ENCODE assay signal across 14 cellular contexts in genomic region chrX:134338527-134338926, GRCh38. TPM values are rescaled to one million over a fixed set of nuclear protein-coding genes. Genes with fewer than 3 reads are reported as not detected.
DNase-seq lines count a peak whose midpoint lies in the region; ATAC-seq and TF ChIP-seq lines count a peak whose summit lies in the region.
"Had no signal": no experiment of that assay in that cellular context is flagged by ENCODE, and none has a peak within 500 bp of the region (broad histone marks: within the 10 kb centered on the region; RNA-seq: fewer than 3 reads in every experiment).

No MANE protein-coding gene starts in this region.

- peaks cover 1% of the 10 kb centered on the region for H3K36me3 Mint-ChIP-seq in activated CD8-positive, alpha-beta T cell treated with anti-CD3 and anti-CD28 coated beads for 36 hours (ENCODE audit: low read depth)
- no peaks in the 10 kb centered on the region for H3K36me3 Mint-ChIP-seq in natural killer cell treated with Interleukin-12 subunit alpha and Interleukin-12 subunit beta and Interleukin-15 and Interleukin-18, amount 100 ng/mL, for 72 hours
- H3K36me3 Mint-ChIP-seq: CD8-positive, alpha-beta T cell had no signal

- no peak for DNase-seq in SK-N-SH
- DNase-seq in activated CD8-positive, alpha-beta T cell treated with anti-CD3 and anti-CD28 coated beads for 36 hours: peak; percentile 32
- peak; percentile 64 for DNase-seq in natural killer cell treated with Interleukin-12 subunit alpha and Interleukin-12 subunit beta and Interleukin-15 and Interleukin-18, amount 100 ng/mL, for 72 hours (ENCODE audit: low spot score)
- no peak for DNase-seq in SIG-M5 (lab: John Stamatoyannopoulos, UW)
- no peak for DNase-seq in GM13976 (ENCODE audit: low spot score)
- DNase-seq: activated gamma-delta T cell, GDM1, H9, sigmoid colon, SW 1271 had no signal

- TF ChIP-seq CTCF in SK-N-SH (IDR thresholded peaks at IDR 0.05): no peak
- no peak for TF ChIP-seq CTCF in activated CD8-positive, alpha-beta T cell treated with anti-CD3 and anti-CD28 coated beads for 36 hours (IDR thresholded peaks at IDR 0.05)
- no peak for TF ChIP-seq CTCF in GM13976 (IDR thresholded peaks at IDR 0.05; ENCODE audit: borderline replicate concordance, control extremely low read depth, extremely low read depth, insufficient read depth, missing control alignments)

- H3K27ac Mint-ChIP-seq in activated CD8-positive, alpha-beta T cell treated with anti-CD3 and anti-CD28 coated beads for 36 hours: peak overlapping the region; percentile 38
- H3K27ac Mint-ChIP-seq in natural killer cell treated with Interleukin-12 subunit alpha and Interleukin-12 subunit beta and Interleukin-15 and Interleukin-18, amount 100 ng/mL, for 72 hours: peak overlapping the region in 1 of 2 donors; percentile 84
- H3K27ac Mint-ChIP-seq: CD8-positive, alpha-beta T cell; H9 had no signal

- ATAC-seq in SK-N-SH treated with all-trans-retinoic acid at 6 μM for 48 hours: no peak
- ATAC-seq in HG03097 (IDR thresholded peaks at IDR 0.05; ENCODE audit: low FRiP score, unreplicated experiment): peak; percentile 52
- ATAC-seq in activated CD8-positive, alpha-beta T cell treated with anti-CD3 and anti-CD28 coated beads for 36 hours: peak; percentile 64
- ATAC-seq in natural killer cell treated with Interleukin-12 subunit alpha and Interleukin-12 subunit beta and Interleukin-15 and Interleukin-18, amount 100 ng/mL, for 72 hours: peak; percentile 61 to 75
- no peak for ATAC-seq in HG02642 (IDR thresholded peaks at IDR 0.05; ENCODE audit: poor library complexity, unreplicated experiment)
- ATAC-seq: CD8-positive, alpha-beta T cell had no signal

- no peak overlapping the region for H3K27ac ChIP-seq in SK-N-SH (ENCODE audit: low read depth in 2 of 2, low read length in 1 of 2)
- H3K27ac ChIP-seq: sigmoid colon had no signal

- POLR2A ChIA-PET in SK-N-SH (lab: Yijun Ruan, JAX): no interaction called here
- POLR2A ChIA-PET in activated CD8-positive, alpha-beta T cell treated with anti-CD3 and anti-CD28 coated beads for 36 hours (lab: Charles Lee): no interaction called here

- no peaks in the 10 kb centered on the region for H3K4me1 ChIP-seq in SK-N-SH (ENCODE audit: control insufficient read depth in 1 of 2, insufficient read depth in 2 of 2, low read depth in 1 of 2, low read length in 1 of 2)
- H3K4me1 ChIP-seq: sigmoid colon had no signal

- 15% methylated on average over 1 of the region's 1 CpG for WGBS in SK-N-SH (ENCODE audit: low lambda C conversion rate)

- H3F3A ChIP-seq in SK-N-SH (replicated peaks; ENCODE audit: insufficient read depth): no peaks in the 10 kb centered on the region

- peaks cover 13% of the 10 kb centered on the region for H3K4me1 Mint-ChIP-seq in activated CD8-positive, alpha-beta T cell treated with anti-CD3 and anti-CD28 coated beads for 36 hours (ENCODE audit: low read depth)
- H3K4me1 Mint-ChIP-seq in natural killer cell treated with Interleukin-12 subunit alpha and Interleukin-12 subunit beta and Interleukin-15 and Interleukin-18, amount 100 ng/mL, for 72 hours (ENCODE audit: low read depth in 2 of 2): peaks cover 10 to 19% of the 10 kb centered on the region in 2 donors
- H3K4me1 Mint-ChIP-seq: H9 had no signal

- no peaks in the 10 kb centered on the region for H3K9me3 ChIP-seq in SK-N-SH
- H3K9me3 ChIP-seq: sigmoid colon had no signal

- no peaks in the 10 kb centered on the region for H3K36me3 ChIP-seq in SK-N-SH (replicated peaks in 1 of 2; ENCODE audit: control insufficient read depth in 1 of 2, insufficient read depth in 2 of 2, low read length in 1 of 2)
- H3K36me3 ChIP-seq: sigmoid colon had no signal

- no peaks in the 10 kb centered on the region for H3K27me3 Mint-ChIP-seq in activated CD8-positive, alpha-beta T cell treated with anti-CD3 and anti-CD28 coated beads for 36 hours
- H3K27me3 Mint-ChIP-seq in natural killer cell treated with Interleukin-12 subunit alpha and Interleukin-12 subunit beta and Interleukin-15 and Interleukin-18, amount 100 ng/mL, for 72 hours: peaks cover 0 to 15% of the 10 kb centered on the region in 2 donors

- H3K4me3 ChIP-seq in SK-N-SH (ENCODE audit: low read depth in 2 of 2, low read length in 1 of 2): peak overlapping the region in 1 of 2 experiments; percentile 14; a peak in 1 of 4 replicates
- H3K4me3 ChIP-seq: sigmoid colon had no signal

- in situ Hi-C loops in GM13976 (cut with MboI; ENCODE audit: low sequenced_read_pairs, unreplicated experiment): no loop called here

- H3K9me2 ChIP-seq in SK-N-SH: no peaks in the 10 kb centered on the region

- no peak overlapping the region for H3K9ac ChIP-seq in SK-N-SH

- no peak overlapping the region for H2AFZ ChIP-seq in SK-N-SH (ENCODE audit: low read depth)

- TF ChIP-seq EP300 in SK-N-SH (IDR thresholded peaks at IDR 0.05; ENCODE audit: borderline replicate concordance in 1 of 2, low read depth in 1 of 2, low read length in 1 of 2): no peak

- H4K20me1 ChIP-seq in SK-N-SH (ENCODE audit: insufficient read depth): no peaks in the 10 kb centered on the region

- intact Hi-C loops in activated CD8-positive, alpha-beta T cell treated with anti-CD3 and anti-CD28 coated beads for 36 hours (cut with micrococcal nuclease): no loop called here

- no peak for TF ChIP-seq RAD21 in SK-N-SH (IDR thresholded peaks at IDR 0.05; ENCODE audit: low read length)

- H3K4me2 ChIP-seq in SK-N-SH: peak overlapping the region; percentile 44

- no peak overlapping the region for H3K4me3 Mint-ChIP-seq in activated CD8-positive, alpha-beta T cell treated with anti-CD3 and anti-CD28 coated beads for 36 hours
- peak overlapping the region; percentile 54 for H3K4me3 Mint-ChIP-seq in natural killer cell treated with Interleukin-12 subunit alpha and Interleukin-12 subunit beta and Interleukin-15 and Interleukin-18, amount 100 ng/mL, for 72 hours
- H3K4me3 Mint-ChIP-seq: CD8-positive, alpha-beta T cell; H9 had no signal

- no peaks in the 10 kb centered on the region for H3K27me3 ChIP-seq in SK-N-SH (ENCODE audit: insufficient read depth)
- H3K27me3 ChIP-seq: sigmoid colon had no signal

- no peaks in the 10 kb centered on the region for H3K9me3 Mint-ChIP-seq in activated CD8-positive, alpha-beta T cell treated with anti-CD3 and anti-CD28 coated beads for 36 hours
- H3K9me3 Mint-ChIP-seq in natural killer cell treated with Interleukin-12 subunit alpha and Interleukin-12 subunit beta and Interleukin-15 and Interleukin-18, amount 100 ng/mL, for 72 hours: peaks cover 2% of the 10 kb centered on the region
- H3K9me3 Mint-ChIP-seq: CD8-positive, alpha-beta T cell had no signal

- H3K79me2 ChIP-seq in SK-N-SH (ENCODE audit: insufficient read depth): no peaks in the 10 kb centered on the region

- CTCF ChIA-PET in SK-N-SH (lab: Yijun Ruan, JAX): no interaction called here
- CTCF ChIA-PET in activated CD8-positive, alpha-beta T cell treated with anti-CD3 and anti-CD28 coated beads for 36 hours (lab: Charles Lee): no interaction called here

TF ChIP-seq in SK-N-SH, 30 proteins besides CTCF, POLR2A, EP300 and RAD21 (continues in another document):
- TF ChIP-seq GABPA (IDR thresholded peaks at IDR 0.05; ENCODE audit: low read depth) (no peak), TCF12 (IDR thresholded peaks at IDR 0.05) (no peak), FOXM1 (IDR thresholded peaks at IDR 0.05; ENCODE audit: low read depth) (no peak), NRF1 (IDR thresholded peaks at IDR 0.05; ENCODE audit: low read depth, low read length) (no peak), RCOR1 (IDR thresholded peaks at IDR 0.05; ENCODE audit: low read length) (no peak), YY1 (IDR thresholded peaks at IDR 0.05; ENCODE audit: low read depth) (no peak), JUND (IDR thresholded peaks at IDR 0.05) (no peak), MXI1 (IDR thresholded peaks at IDR 0.05; ENCODE audit: low read depth, low read length) (no peak)
- TF ChIP-seq, protein P1, sequence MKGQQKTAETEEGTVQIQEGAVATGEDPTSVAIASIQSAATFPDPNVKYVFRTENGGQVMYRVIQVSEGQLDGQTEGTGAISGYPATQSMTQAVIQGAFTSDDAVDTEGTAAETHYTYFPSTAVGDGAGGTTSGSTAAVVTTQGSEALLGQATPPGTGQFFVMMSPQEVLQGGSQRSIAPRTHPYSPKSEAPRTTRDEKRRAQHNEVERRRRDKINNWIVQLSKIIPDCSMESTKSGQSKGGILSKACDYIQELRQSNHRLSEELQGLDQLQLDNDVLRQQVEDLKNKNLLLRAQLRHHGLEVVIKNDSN (IDR thresholded peaks at IDR 0.05; ENCODE audit: borderline replicate concordance, low read depth): no peak

TF ChIP-seq in SK-N-SH treated with all-trans-retinoic acid at 6 μM for 48 hours, 23 proteins besides CTCF, POLR2A, EP300 and RAD21 (continues in another document):
- TF ChIP-seq TSHZ2 (CRISPR knock-in tag; IDR thresholded peaks at IDR 0.05): no peak
- TF ChIP-seq RARB (CRISPR knock-in tag; IDR thresholded peaks at IDR 0.05): no peak
- TF ChIP-seq ESRRG (CRISPR knock-in tag; IDR thresholded peaks at IDR 0.05): no peak

RNA-seq across cellular contexts. Expression of gene PHF6, which starts 34.6 kb away (rescaled TPM):
- 5.5 and 7.5 TPM in 2 replicates for polyA plus RNA-seq in SK-N-SH (2012; rRNA removed)
- 10.9 and 12.3 TPM in 2 replicates for polyA plus RNA-seq in SK-N-SH (2012; cell fraction: cytosol; rRNA removed)
- polyA plus RNA-seq in SK-N-SH (2012; cell fraction: nucleus; rRNA removed): 2.7 and 8.1 TPM in 2 replicates
- total RNA-seq in activated CD8-positive, alpha-beta T cell treated with anti-CD3 and anti-CD28 coated beads for 36 hours: 10 to 100 TPM; 66.0 to 69.4 TPM
- 10 to 100 TPM; 26.7 to 27.8 TPM for total RNA-seq in natural killer cell treated with Interleukin-12 subunit alpha and Interleukin-12 subunit beta and Interleukin-15 and Interleukin-18, amount 100 ng/mL, for 72 hours

Comparison
In these comparisons a context has a peak if more than half of its experiments do, and no peak if none do; other contexts are left out.
1. DNase-seq: peak in activated CD8-positive, alpha-beta T cell treated with anti-CD3 and anti-CD28 coated beads for 36 hours (single experiment) and natural killer cell treated with Interleukin-12 subunit alpha and Interleukin-12 subunit beta and Interleukin-15 and Interleukin-18, amount 100 ng/mL, for 72 hours (single experiment); none in SK-N-SH (single experiment), SIG-M5 (single experiment) and GM13976 (single experiment).
2. ATAC-seq: peak in HG03097 (single experiment), activated CD8-positive, alpha-beta T cell treated with anti-CD3 and anti-CD28 coated beads for 36 hours (single experiment) and natural killer cell treated with Interleukin-12 subunit alpha and Interleukin-12 subunit beta and Interleukin-15 and Interleukin-18, amount 100 ng/mL, for 72 hours (2 of 2); none in SK-N-SH treated with all-trans-retinoic acid at 6 μM for 48 hours (single experiment) and HG02642 (single experiment).